21 cellular contexts compared by ENCODE assay signal in the genomic region with DNA sequence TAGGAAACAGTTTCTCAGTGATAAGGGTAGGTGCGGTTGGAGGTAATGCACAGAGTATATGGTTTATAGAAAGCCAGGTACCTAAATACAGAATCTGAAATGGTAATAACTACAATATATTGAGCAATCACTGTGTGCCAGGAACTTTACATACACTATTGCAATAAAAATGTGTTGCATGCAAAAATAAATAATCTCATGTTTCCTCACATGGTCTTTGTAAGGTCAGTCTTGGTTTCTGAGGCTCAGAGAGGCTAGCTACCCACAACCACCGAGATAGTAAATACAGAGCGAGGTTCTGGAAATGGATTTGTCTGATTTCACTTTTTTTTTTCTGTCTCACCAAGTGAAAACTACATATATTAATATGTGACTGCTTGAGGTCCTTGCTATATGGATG.
"Had no signal": no experiment of that assay in that cellular context is flagged by ENCODE, and none has a peak within 500 bp of the region (broad histone marks: within the 10 kb centered on the region; RNA-seq: fewer than 3 reads in every experiment).

No MANE protein-coding gene starts in this region.

- FAIRE-seq: endometrium, pancreas had no signal

- H3K36me3 ChIP-seq: pancreas, tibial nerve, upper lobe of right lung, vagina had no signal

- H3K9me3 ChIP-seq: pancreas, testis, tibial nerve, upper lobe of right lung, vagina had no signal

- ATAC-seq: esophagus mucosa, foreskin keratinocyte, left colon, left ventricle myocardium superior, pancreas, right cardiac atrium, upper lobe of right lung had no signal

- H3K79me2 ChIP-seq: hepatocyte had no signal

- H3K4me2 ChIP-seq: hepatocyte, smooth muscle cell had no signal

- H3K27ac ChIP-seq: dorsolateral prefrontal cortex, foreskin keratinocyte, hepatocyte, pancreas, testis, tibial nerve, upper lobe of right lung, vagina had no signal

- DNase-seq: cortex of kidney; dorsolateral prefrontal cortex; effector memory CD4-positive, alpha-beta T cell; foreskin keratinocyte; left colon; left ventricle myocardium superior; mesendoderm; naive B cell; occipital lobe; pancreas; right cardiac atrium; stimulated activated CD4-positive, alpha-beta T cell treated with anti-CD3 and anti-CD28 coated beads, Interleukin-2, amount 100 ng/mL, for 48 hours; testis; upper lobe of right lung had no signal

- H3K4me3 ChIP-seq: dorsolateral prefrontal cortex, hepatocyte, lung, pancreas, smooth muscle cell, testis, tibial nerve, upper lobe of right lung, vagina had no signal

- H3K4me1 ChIP-seq: foreskin keratinocyte, pancreas, testis, tibial nerve, upper lobe of right lung, vagina had no signal

- H2AFZ ChIP-seq: hepatocyte had no signal

- H3K27me3 ChIP-seq: dorsolateral prefrontal cortex, foreskin keratinocyte, hepatocyte, pancreas, testis, tibial nerve, upper lobe of right lung, vagina had no signal
